Comparison of ENCODE assay signal across 1 cellular context in the genomic region with DNA sequence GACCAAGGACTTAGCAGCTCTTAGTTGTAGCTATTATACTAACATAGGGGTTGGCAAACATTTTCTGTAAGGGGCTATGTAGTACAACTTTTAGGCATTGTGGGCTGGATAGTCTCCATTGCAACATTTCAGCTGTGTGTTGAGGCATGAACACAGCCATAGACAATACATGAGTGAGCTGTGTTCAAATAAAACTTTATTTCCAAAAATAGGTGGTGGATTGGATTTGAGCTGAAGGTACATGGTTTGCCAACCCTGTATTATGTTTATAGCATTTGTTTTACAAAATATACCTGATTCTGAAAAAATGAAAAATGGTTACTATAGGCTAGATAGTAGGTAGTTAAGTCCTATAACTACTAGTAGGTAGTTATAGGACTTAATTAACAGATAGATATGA.
TF ChIP-seq lines count a peak whose summit lies in the region.

No MANE protein-coding gene starts in this region.

TF ChIP-seq in GM12878, 131 proteins besides CTCF, POLR2A, EP300 and RAD21:
- no peak for TF ChIP-seq SMC3 (IDR thresholded peaks at IDR 0.05; ENCODE audit: borderline replicate concordance, low read length)
- TF ChIP-seq, protein P1, sequence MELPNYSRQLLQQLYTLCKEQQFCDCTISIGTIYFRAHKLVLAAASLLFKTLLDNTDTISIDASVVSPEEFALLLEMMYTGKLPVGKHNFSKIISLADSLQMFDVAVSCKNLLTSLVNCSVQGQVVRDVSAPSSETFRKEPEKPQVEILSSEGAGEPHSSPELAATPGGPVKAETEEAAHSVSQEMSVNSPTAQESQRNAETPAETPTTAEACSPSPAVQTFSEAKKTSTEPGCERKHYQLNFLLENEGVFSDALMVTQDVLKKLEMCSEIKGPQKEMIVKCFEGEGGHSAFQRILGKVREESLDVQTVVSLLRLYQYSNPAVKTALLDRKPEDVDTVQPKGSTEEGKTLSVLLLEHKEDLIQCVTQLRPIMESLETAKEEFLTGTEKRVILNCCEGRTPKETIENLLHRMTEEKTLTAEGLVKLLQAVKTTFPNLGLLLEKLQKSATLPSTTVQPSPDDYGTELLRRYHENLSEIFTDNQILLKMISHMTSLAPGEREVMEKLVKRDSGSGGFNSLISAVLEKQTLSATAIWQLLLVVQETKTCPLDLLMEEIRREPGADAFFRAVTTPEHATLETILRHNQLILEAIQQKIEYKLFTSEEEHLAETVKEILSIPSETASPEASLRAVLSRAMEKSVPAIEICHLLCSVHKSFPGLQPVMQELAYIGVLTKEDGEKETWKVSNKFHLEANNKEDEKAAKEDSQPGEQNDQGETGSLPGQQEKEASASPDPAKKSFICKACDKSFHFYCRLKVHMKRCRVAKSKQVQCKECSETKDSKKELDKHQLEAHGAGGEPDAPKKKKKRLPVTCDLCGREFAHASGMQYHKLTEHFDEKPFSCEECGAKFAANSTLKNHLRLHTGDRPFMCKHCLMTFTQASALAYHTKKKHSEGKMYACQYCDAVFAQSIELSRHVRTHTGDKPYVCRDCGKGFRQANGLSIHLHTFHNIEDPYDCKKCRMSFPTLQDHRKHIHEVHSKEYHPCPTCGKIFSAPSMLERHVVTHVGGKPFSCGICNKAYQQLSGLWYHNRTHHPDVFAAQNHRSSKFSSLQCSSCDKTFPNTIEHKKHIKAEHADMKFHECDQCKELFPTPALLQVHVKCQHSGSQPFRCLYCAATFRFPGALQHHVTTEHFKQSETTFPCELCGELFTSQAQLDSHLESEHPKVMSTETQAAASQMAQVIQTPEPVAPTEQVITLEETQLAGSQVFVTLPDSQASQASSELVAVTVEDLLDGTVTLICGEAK (IDR thresholded peaks at IDR 0.05; ENCODE audit: borderline replicate concordance), result peak; percentile 71; the same call in 1 of the 2 replicates
